In the genomic region with DNA sequence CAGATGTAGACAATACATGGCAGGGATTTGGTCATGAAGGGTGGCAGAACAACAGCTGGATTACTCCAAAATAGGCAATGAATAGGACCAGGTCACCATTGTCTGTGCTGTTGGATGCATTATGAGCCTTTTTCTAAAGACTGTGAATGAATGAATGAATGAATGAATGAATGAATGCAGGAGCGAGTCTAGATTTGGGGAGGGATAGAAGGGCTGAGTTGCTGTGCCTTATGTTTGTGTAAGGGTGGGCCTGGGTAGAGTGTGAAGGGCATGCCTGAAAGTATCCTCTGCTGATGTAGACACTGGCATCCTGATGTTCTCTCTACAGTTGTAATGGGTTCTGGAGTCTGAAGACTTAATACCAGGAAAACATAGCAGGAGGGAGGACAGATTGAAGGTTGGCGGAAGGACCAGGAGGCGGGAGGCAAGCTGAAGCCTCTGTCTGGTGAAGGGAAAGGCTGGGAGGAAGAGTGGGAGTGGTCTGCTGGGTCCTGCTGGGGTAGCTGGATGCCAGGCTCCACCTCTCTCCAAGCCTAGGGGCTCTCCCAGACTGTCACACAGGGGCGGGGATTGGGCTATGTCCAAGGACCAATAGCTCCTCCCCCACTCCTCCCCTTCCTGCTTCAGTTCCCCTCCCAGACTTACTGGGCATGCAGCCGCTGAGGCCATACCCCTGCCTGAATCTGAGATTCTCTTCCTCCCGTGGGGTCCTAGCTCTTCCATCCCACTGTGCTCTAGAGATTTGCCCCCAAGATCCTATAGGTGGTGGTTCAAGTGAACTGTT, we compare ENCODE assay signal across 1 cellular context.
TF ChIP-seq lines count a peak whose summit lies in the region.

No MANE protein-coding gene starts in this region.

TF ChIP-seq in K562, 482 proteins besides CTCF, POLR2A, EP300 and RAD21 (continued from another document):
- TF ChIP-seq MECOM (CRISPR knock-in tag; IDR thresholded peaks at IDR 0.05) (no peak), HDGF (IDR thresholded peaks at IDR 0.05) (peak; percentile 80; the same call in 1 of the 2 replicates), ERF (CRISPR knock-in tag; IDR thresholded peaks at IDR 0.05) (no peak), MITF (IDR thresholded peaks at IDR 0.05) (no peak), PREB (CRISPR knock-in tag; IDR thresholded peaks at IDR 0.05) (no peak), CCAR2 (IDR thresholded peaks at IDR 0.05; ENCODE audit: low read depth, low read length) (no peak), SPI1 (IDR thresholded peaks at IDR 0.05; ENCODE audit: borderline replicate concordance, low read depth, low read length) (peak; percentile 69), ZNF184 (CRISPR knock-in tag; IDR thresholded peaks at IDR 0.05) (no peak), XRCC4 (IDR thresholded peaks at IDR 0.05; ENCODE audit: extremely low read depth, insufficient read depth, insufficient read length) (no peak), E2F6 (IDR thresholded peaks at IDR 0.05; ENCODE audit: borderline replicate concordance in 1 of 2, extremely low read depth in 1 of 2, insufficient read depth in 1 of 2, insufficient read length in 1 of 2, low read depth in 1 of 2, low read length in 1 of 2, poor library complexity in 1 of 2, severe bottlenecking in 1 of 2) (peak in 1 of 2 experiments; percentile 14), NCOA1 (IDR thresholded peaks at IDR 0.05; ENCODE audit: low read depth) (no peak)
- TF ChIP-seq, protein P1, sequence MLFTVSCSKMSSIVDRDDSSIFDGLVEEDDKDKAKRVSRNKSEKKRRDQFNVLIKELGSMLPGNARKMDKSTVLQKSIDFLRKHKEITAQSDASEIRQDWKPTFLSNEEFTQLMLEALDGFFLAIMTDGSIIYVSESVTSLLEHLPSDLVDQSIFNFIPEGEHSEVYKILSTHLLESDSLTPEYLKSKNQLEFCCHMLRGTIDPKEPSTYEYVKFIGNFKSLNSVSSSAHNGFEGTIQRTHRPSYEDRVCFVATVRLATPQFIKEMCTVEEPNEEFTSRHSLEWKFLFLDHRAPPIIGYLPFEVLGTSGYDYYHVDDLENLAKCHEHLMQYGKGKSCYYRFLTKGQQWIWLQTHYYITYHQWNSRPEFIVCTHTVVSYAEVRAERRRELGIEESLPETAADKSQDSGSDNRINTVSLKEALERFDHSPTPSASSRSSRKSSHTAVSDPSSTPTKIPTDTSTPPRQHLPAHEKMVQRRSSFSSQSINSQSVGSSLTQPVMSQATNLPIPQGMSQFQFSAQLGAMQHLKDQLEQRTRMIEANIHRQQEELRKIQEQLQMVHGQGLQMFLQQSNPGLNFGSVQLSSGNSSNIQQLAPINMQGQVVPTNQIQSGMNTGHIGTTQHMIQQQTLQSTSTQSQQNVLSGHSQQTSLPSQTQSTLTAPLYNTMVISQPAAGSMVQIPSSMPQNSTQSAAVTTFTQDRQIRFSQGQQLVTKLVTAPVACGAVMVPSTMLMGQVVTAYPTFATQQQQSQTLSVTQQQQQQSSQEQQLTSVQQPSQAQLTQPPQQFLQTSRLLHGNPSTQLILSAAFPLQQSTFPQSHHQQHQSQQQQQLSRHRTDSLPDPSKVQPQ (CRISPR knock-in tag; IDR thresholded peaks at IDR 0.05; ENCODE audit: borderline replicate concordance): no peak
- TF ChIP-seq, protein P2, sequence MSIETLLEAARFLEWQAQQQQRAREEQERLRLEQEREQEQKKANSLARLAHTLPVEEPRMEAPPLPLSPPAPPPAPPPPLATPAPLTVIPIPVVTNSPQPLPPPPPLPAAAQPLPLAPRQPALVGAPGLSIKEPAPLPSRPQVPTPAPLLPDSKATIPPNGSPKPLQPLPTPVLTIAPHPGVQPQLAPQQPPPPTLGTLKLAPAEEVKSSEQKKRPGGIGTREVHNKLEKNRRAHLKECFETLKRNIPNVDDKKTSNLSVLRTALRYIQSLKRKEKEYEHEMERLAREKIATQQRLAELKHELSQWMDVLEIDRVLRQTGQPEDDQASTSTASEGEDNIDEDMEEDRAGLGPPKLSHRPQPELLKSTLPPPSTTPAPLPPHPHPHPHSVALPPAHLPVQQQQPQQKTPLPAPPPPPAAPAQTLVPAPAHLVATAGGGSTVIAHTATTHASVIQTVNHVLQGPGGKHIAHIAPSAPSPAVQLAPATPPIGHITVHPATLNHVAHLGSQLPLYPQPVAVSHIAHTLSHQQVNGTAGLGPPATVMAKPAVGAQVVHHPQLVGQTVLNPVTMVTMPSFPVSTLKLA (conservative IDR thresholded peaks at IDR 0.05): no peak
